In genomic region chr1:175646439-175647209, GRCh38 we compare ENCODE assay signal across 33 cellular contexts.
"Had no signal": no experiment of that assay in that cellular context is flagged by ENCODE, and none has a peak within 500 bp of the region (broad histone marks: within the 10 kb centered on the region; RNA-seq: fewer than 3 reads in every experiment).

No MANE protein-coding gene starts in this region.

- H3K27me3 Mint-ChIP-seq: activated CD4-positive, alpha-beta memory T cell treated with anti-CD3 and anti-CD28 coated beads for 36 hours; activated CD4-positive, alpha-beta T cell treated with anti-CD3 and anti-CD28 coated beads for 36 hours; activated CD4-positive, alpha-beta T cell treated with anti-CD3 and anti-CD28 coated beads, Interleukin-2, amount 10 ng/mL, durations not matched to agents 24 days and 14 days; activated naive CD4-positive, alpha-beta T cell treated with anti-CD3 and anti-CD28 coated beads, Interleukin-2, amount 10 ng/mL, durations not matched to agents 7 days and 5 days; brain had no signal

- H3K9me3 ChIP-seq: ascending aorta, breast epithelium, colonic mucosa, heart left ventricle had no signal

- DNase-seq: activated CD4-positive, alpha-beta memory T cell treated with anti-CD3 and anti-CD28 coated beads for 36 hours; activated CD4-positive, alpha-beta T cell treated with anti-CD3 and anti-CD28 coated beads for 36 hours; activated CD4-positive, alpha-beta T cell treated with anti-CD3 and anti-CD28 coated beads, Interleukin-2, amount 10 ng/mL, durations not matched to agents 24 days and 14 days; activated CD4-positive, CD25-positive, alpha-beta regulatory T cell; activated CD4-positive, CD25-positive, alpha-beta regulatory T cell treated with anti-CD3 and anti-CD28 coated beads, Interleukin-2, amount 50 U/mL, for 72 hours; activated CD8-positive, alpha-beta memory T cell treated with anti-CD3 and anti-CD28 coated beads, Interleukin-2, amount 10 ng/mL, durations not matched to agents 7 days and 5 days; activated CD8-positive, alpha-beta memory T cell treated with anti-CD3 and anti-CD28 coated beads, Interleukin-2, amount 50 U/mL, for 4 hours; activated CD8-positive, alpha-beta T cell treated with anti-CD3 and anti-CD28 coated beads, Interleukin-2, amount 10 ng/mL, durations not matched to agents 7 days and 5 days; activated effector memory CD4-positive, alpha-beta T cell treated with anti-CD3 and anti-CD28 coated beads, Interleukin-2, amount 50 U/mL, for 16 hours; activated naive CD4-positive, alpha-beta T cell treated with anti-CD3 and anti-CD28 coated beads, Interleukin-2, amount 10 ng/mL, durations not matched to agents 7 days and 5 days; activated naive CD8-positive, alpha-beta T cell treated with anti-CD3 and anti-CD28 coated beads, Interleukin-2, amount 10 ng/mL, durations not matched to agents 7 days and 5 days; activated T-cell treated with anti-CD3 and anti-CD28 coated beads, Interleukin-2, amount 50 U/mL, for 1 hour; activated T-cell treated with anti-CD3 and anti-CD28 coated beads, Interleukin-2, amount 50 U/mL, for 48 hours; central memory CD4-positive, alpha-beta T cell; cerebellar nuclear complex; colonic mucosa; effector CD8-positive, alpha-beta T cell; foreskin fibroblast; glutamatergic neuron; heart left ventricle; T-helper 1 cell; T-helper 17 cell; T1000; WERI-Rb-1 had no signal

- H3K27ac ChIP-seq: ascending aorta, breast epithelium, cardiac muscle cell, colonic mucosa, heart left ventricle, WERI-Rb-1 had no signal

- H3K4me1 Mint-ChIP-seq: activated CD4-positive, alpha-beta T cell treated with anti-CD3 and anti-CD28 coated beads for 36 hours; activated CD4-positive, alpha-beta T cell treated with anti-CD3 and anti-CD28 coated beads, Interleukin-2, amount 10 ng/mL, durations not matched to agents 24 days and 14 days; activated CD8-positive, alpha-beta memory T cell treated with anti-CD3 and anti-CD28 coated beads, Interleukin-2, amount 10 ng/mL, durations not matched to agents 7 days and 5 days; activated naive CD4-positive, alpha-beta T cell treated with anti-CD3 and anti-CD28 coated beads, Interleukin-2, amount 10 ng/mL, durations not matched to agents 7 days and 5 days; activated naive CD8-positive, alpha-beta T cell treated with anti-CD3 and anti-CD28 coated beads, Interleukin-2, amount 10 ng/mL, durations not matched to agents 7 days and 5 days; brain; T-helper 17 cell had no signal

- ATAC-seq: activated CD4-positive, alpha-beta T cell treated with anti-CD3 and anti-CD28 coated beads for 36 hours; activated CD8-positive, alpha-beta memory T cell treated with anti-CD3 and anti-CD28 coated beads, Interleukin-2, amount 10 ng/mL, durations not matched to agents 7 days and 5 days; activated CD8-positive, alpha-beta T cell treated with anti-CD3 and anti-CD28 coated beads, Interleukin-2, amount 10 ng/mL, durations not matched to agents 7 days and 5 days; activated naive CD4-positive, alpha-beta T cell treated with anti-CD3 and anti-CD28 coated beads, Interleukin-2, amount 50 U/mL, for 72 hours; esophagus mucosa; heart left ventricle; T-helper 17 cell had no signal

- H3K4me1 ChIP-seq: ascending aorta, breast epithelium, colonic mucosa, heart left ventricle had no signal

- H3K27ac Mint-ChIP-seq: activated CD4-positive, alpha-beta memory T cell treated with anti-CD3 and anti-CD28 coated beads for 36 hours; activated CD4-positive, alpha-beta T cell treated with anti-CD3 and anti-CD28 coated beads for 36 hours; activated CD4-positive, alpha-beta T cell treated with anti-CD3 and anti-CD28 coated beads, Interleukin-2, amount 10 ng/mL, durations not matched to agents 24 days and 14 days; activated CD8-positive, alpha-beta memory T cell treated with anti-CD3 and anti-CD28 coated beads, Interleukin-2, amount 10 ng/mL, durations not matched to agents 7 days and 5 days; activated CD8-positive, alpha-beta T cell treated with anti-CD3 and anti-CD28 coated beads, Interleukin-2, amount 10 ng/mL, durations not matched to agents 7 days and 5 days; activated naive CD4-positive, alpha-beta T cell treated with anti-CD3 and anti-CD28 coated beads, Interleukin-2, amount 10 ng/mL, durations not matched to agents 7 days and 5 days; activated naive CD4-positive, alpha-beta T cell treated with anti-CD3 and anti-CD28 coated beads, Interleukin-2, amount 50 U/mL, for 72 hours; activated naive CD8-positive, alpha-beta T cell treated with anti-CD3 and anti-CD28 coated beads, Interleukin-2, amount 10 ng/mL, durations not matched to agents 7 days and 5 days; activated T-helper 1 cell treated with anti-CD3 and anti-CD28 coated beads, Interleukin-12 subunit alpha, Interleukin-12 subunit beta, Interleukin-2, Interleukin-4 antibody, amounts not matched to agents 30 ng/mL and 10 ng/mL and 1 ng/mL, durations not matched to agents 14 hours and 24 hours and 36 hours; activated T-helper 2 cell treated with anti-CD3 and anti-CD28 coated beads, Interferon-gamma antibody, Interleukin-2, Interleukin-4, amounts not matched to agents 10 μg/mL and 5 μg/mL and 100 μg/mL, durations not matched to agents 14 hours and 24 hours and 36 hours; brain; T-helper 17 cell; T-helper 2 cell treated with Interferon-gamma antibody and Interleukin-4, amounts not matched to agents 5 μg/mL and 100 μg/mL, for 36 hours had no signal

- H3K36me3 Mint-ChIP-seq: activated CD4-positive, alpha-beta memory T cell treated with anti-CD3 and anti-CD28 coated beads for 36 hours; activated CD8-positive, alpha-beta memory T cell treated with anti-CD3 and anti-CD28 coated beads, Interleukin-2, amount 10 ng/mL, durations not matched to agents 7 days and 5 days; activated naive CD4-positive, alpha-beta T cell treated with anti-CD3 and anti-CD28 coated beads, Interleukin-2, amount 10 ng/mL, durations not matched to agents 7 days and 5 days; activated naive CD4-positive, alpha-beta T cell treated with anti-CD3 and anti-CD28 coated beads, Interleukin-2, amount 50 U/mL, for 72 hours; activated naive CD8-positive, alpha-beta T cell treated with anti-CD3 and anti-CD28 coated beads, Interleukin-2, amount 10 ng/mL, durations not matched to agents 7 days and 5 days; brain had no signal

- H3K4me3 Mint-ChIP-seq: activated CD4-positive, alpha-beta memory T cell treated with anti-CD3 and anti-CD28 coated beads for 36 hours; activated CD4-positive, alpha-beta T cell treated with anti-CD3 and anti-CD28 coated beads for 36 hours; activated CD4-positive, alpha-beta T cell treated with anti-CD3 and anti-CD28 coated beads, Interleukin-2, amount 10 ng/mL, durations not matched to agents 24 days and 14 days; activated CD8-positive, alpha-beta memory T cell treated with anti-CD3 and anti-CD28 coated beads, Interleukin-2, amount 10 ng/mL, durations not matched to agents 7 days and 5 days; activated CD8-positive, alpha-beta T cell treated with anti-CD3 and anti-CD28 coated beads, Interleukin-2, amount 10 ng/mL, durations not matched to agents 7 days and 5 days; activated naive CD4-positive, alpha-beta T cell treated with anti-CD3 and anti-CD28 coated beads, Interleukin-2, amount 10 ng/mL, durations not matched to agents 7 days and 5 days; activated naive CD8-positive, alpha-beta T cell treated with anti-CD3 and anti-CD28 coated beads, Interleukin-2, amount 10 ng/mL, durations not matched to agents 7 days and 5 days; activated T-helper 1 cell treated with anti-CD3 and anti-CD28 coated beads, Interleukin-12 subunit alpha, Interleukin-12 subunit beta, Interleukin-2, Interleukin-4 antibody, amounts not matched to agents 30 ng/mL and 10 ng/mL and 1 ng/mL, durations not matched to agents 14 hours and 24 hours and 36 hours; brain; T-helper 17 cell; T-helper 2 cell treated with Interferon-gamma antibody and Interleukin-4, amounts not matched to agents 5 μg/mL and 100 μg/mL, for 36 hours had no signal

- H3K36me3 ChIP-seq: ascending aorta, breast epithelium, cardiac muscle cell, colonic mucosa, heart left ventricle, WERI-Rb-1 had no signal

- H3K27me3 ChIP-seq: ascending aorta, breast epithelium, cardiac muscle cell, colonic mucosa had no signal

- H3K4me3 ChIP-seq: ascending aorta, breast epithelium, cardiac muscle cell, colonic mucosa, heart left ventricle had no signal

- H3K9me3 Mint-ChIP-seq: activated CD4-positive, alpha-beta memory T cell treated with anti-CD3 and anti-CD28 coated beads for 36 hours; activated CD4-positive, alpha-beta T cell treated with anti-CD3 and anti-CD28 coated beads, Interleukin-2, amount 10 ng/mL, durations not matched to agents 24 days and 14 days; activated naive CD4-positive, alpha-beta T cell treated with anti-CD3 and anti-CD28 coated beads, Interleukin-2, amount 10 ng/mL, durations not matched to agents 7 days and 5 days; activated naive CD4-positive, alpha-beta T cell treated with anti-CD3 and anti-CD28 coated beads, Interleukin-2, amount 50 U/mL, for 72 hours; activated naive CD8-positive, alpha-beta T cell treated with anti-CD3 and anti-CD28 coated beads, Interleukin-2, amount 10 ng/mL, durations not matched to agents 7 days and 5 days; activated T-helper 1 cell treated with anti-CD3 and anti-CD28 coated beads, Interleukin-12 subunit alpha, Interleukin-12 subunit beta, Interleukin-2, Interleukin-4 antibody, amounts not matched to agents 30 ng/mL and 10 ng/mL and 1 ng/mL, durations not matched to agents 14 hours and 24 hours and 36 hours; activated T-helper 2 cell treated with anti-CD3 and anti-CD28 coated beads, Interferon-gamma antibody, Interleukin-2, Interleukin-4, amounts not matched to agents 10 μg/mL and 5 μg/mL and 100 μg/mL, durations not matched to agents 14 hours and 24 hours and 36 hours; brain; T-helper 2 cell treated with Interferon-gamma antibody and Interleukin-4, amounts not matched to agents 5 μg/mL and 100 μg/mL, for 36 hours had no signal
